In genomic region chr5:33049298-33049697, GRCh38 we compare ENCODE assay signal across 16 cellular contexts.
DNase-seq lines count a peak whose midpoint lies in the region; ATAC-seq and TF ChIP-seq lines count a peak whose summit lies in the region.
"Had no signal": no experiment of that assay in that cellular context is flagged by ENCODE, and none has a peak within 500 bp of the region (broad histone marks: within the 10 kb centered on the region; RNA-seq: fewer than 3 reads in every experiment).

No MANE protein-coding gene starts in this region.

- ATAC-seq in upper lobe of left lung (ENCODE audit: low FRiP score in 2 of 2) (peak; percentile 17 to 57), HG03520 (IDR thresholded peaks at IDR 0.05; ENCODE audit: unreplicated experiment) (no peak)
- ATAC-seq: activated CD4-positive, CD25-positive, alpha-beta regulatory T cell treated with anti-CD3 and anti-CD28 coated beads, Interleukin-2, amount 50 U/mL, for 24 hours; body of pancreas had no signal

- CTCF ChIA-PET in RWPE1 (lab: Yijun Ruan, JAX): interaction anchor here (0.6 to 1.1 kb wide), 3 partner anchors 131 to 1437 kb away, joined by 3 read pairs; no protein-coding TSS in a partner anchor

- TF ChIP-seq EP300 in upper lobe of left lung (IDR thresholded peaks at IDR 0.05): no peak

- no peak for TF ChIP-seq POLR2A in upper lobe of left lung (IDR thresholded peaks at IDR 0.05)

- POLR2A ChIA-PET in RWPE1 (lab: Yijun Ruan, JAX; ENCODE audit: low non-redundant PET): no interaction called here

- no peaks in the 10 kb centered on the region for H3K9me3 ChIP-seq in upper lobe of left lung
- H3K9me3 ChIP-seq: body of pancreas had no signal

- no peak overlapping the region for H3K4me3 ChIP-seq in fibroblast of mammary gland (ENCODE audit: control insufficient read depth, low read depth, low read length)
- H3K4me3 ChIP-seq in upper lobe of left lung: no peak overlapping the region
- H3K4me3 ChIP-seq: BLaER1 treated with 17β-estradiol and CSF1 and Interleukin-3, amounts not matched to agents 10 nM and 100 nM; body of pancreas; neural progenitor cell had no signal

- H3K27ac ChIP-seq in RWPE1: peak overlapping the region; percentile 87
- H3K27ac ChIP-seq in upper lobe of left lung: no peak overlapping the region
- H3K27ac ChIP-seq: BLaER1 treated with 17β-estradiol and CSF1 and Interleukin-3, amounts not matched to agents 10 nM and 100 nM; body of pancreas; neural progenitor cell had no signal

- WGBS in upper lobe of left lung, 2 donors: 92 to 95% methylated on average over 3 to 6 of the region's 6 CpGs

- TF ChIP-seq CTCF in RWPE1 (conservative IDR thresholded peaks at IDR 0.05; ENCODE audit: low read depth) (no peak), fibroblast of mammary gland (conservative IDR thresholded peaks at IDR 0.05; ENCODE audit: control insufficient read depth, insufficient read depth, low read depth, low read length) (no peak), upper lobe of left lung (IDR thresholded peaks at IDR 0.05) (no peak)

- H3K36me3 ChIP-seq in upper lobe of left lung: no peaks in the 10 kb centered on the region
- H3K36me3 ChIP-seq: BLaER1 treated with 17β-estradiol and CSF1 and Interleukin-3, amounts not matched to agents 10 nM and 100 nM had no signal

- DNase-seq in HCEC 1CT (peak; percentile 47), RWPE1 (ENCODE audit: low spot score) (peak; percentile 63), fibroblast of mammary gland (ENCODE audit: low read depth) (peak; percentile 23), upper lobe of left lung (no peak), ureter (ENCODE audit: low spot score) (no peak)
- no peak for DNase-seq in activated CD4-positive, alpha-beta T cell treated with anti-CD3 and anti-CD28 coated beads for 4 hours
- DNase-seq: activated CD8-positive, alpha-beta memory T cell treated with anti-CD3 and anti-CD28 coated beads, Interleukin-2, amount 50 U/mL, for 48 hours; activated naive CD4-positive, alpha-beta T cell treated with Interleukin-2 at 50 U/mL for 16 hours; foreskin melanocyte; NCI-H1436; NCI-H446 treated with DMSO at 0.1 percent for 48 hours had no signal

- no peaks in the 10 kb centered on the region for H3K4me1 ChIP-seq in upper lobe of left lung
- H3K4me1 ChIP-seq: BLaER1 treated with 17β-estradiol and CSF1 and Interleukin-3, amounts not matched to agents 10 nM and 100 nM; body of pancreas; neural progenitor cell had no signal

- H3K27me3 ChIP-seq in upper lobe of left lung: no peaks in the 10 kb centered on the region
- H3K27me3 ChIP-seq: BLaER1 treated with 17β-estradiol and CSF1 and Interleukin-3, amounts not matched to agents 10 nM and 100 nM; body of pancreas; neural progenitor cell had no signal

Comparison
In these comparisons a context has a peak if more than half of its experiments do, and no peak if none do; other contexts are left out.
1. DNase-seq: peak in HCEC 1CT (single experiment), RWPE1 (single experiment) and fibroblast of mammary gland (single experiment); none in upper lobe of left lung (0 of 2), ureter (single experiment) and activated CD4-positive, alpha-beta T cell treated with anti-CD3 and anti-CD28 coated beads for 4 hours (0 of 2).